In the genomic region with DNA sequence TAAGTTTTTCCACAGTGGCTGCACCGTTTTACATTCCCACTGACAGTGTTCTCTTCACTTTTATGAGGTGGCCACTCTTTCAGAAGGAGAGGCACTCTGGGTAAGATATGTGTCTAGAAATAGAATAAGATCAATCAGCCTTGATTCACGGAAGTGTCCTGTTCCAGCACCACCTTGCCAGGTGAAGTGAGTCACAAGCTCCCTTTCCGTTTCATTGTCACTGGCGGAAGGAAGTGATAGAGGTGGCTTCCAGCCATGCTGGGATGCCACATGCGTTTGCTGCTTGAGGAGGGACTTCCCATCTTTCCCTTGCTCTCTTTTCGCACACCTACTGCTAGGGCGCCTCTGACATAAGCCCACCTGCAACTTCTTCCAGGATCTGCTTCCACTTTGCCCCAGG, we compare ENCODE assay signal across 17 cellular contexts.
DNase-seq lines count a peak whose midpoint lies in the region; ATAC-seq and TF ChIP-seq lines count a peak whose summit lies in the region.
"Had no signal": no experiment of that assay in that cellular context is flagged by ENCODE, and none has a peak within 500 bp of the region (broad histone marks: within the 10 kb centered on the region; RNA-seq: fewer than 3 reads in every experiment).

No MANE protein-coding gene starts in this region.

- DNase-seq in activated CD8-positive, alpha-beta T cell treated with anti-CD3 and anti-CD28 coated beads for 36 hours: peak; percentile 34
- DNase-seq in activated CD8-positive, alpha-beta T cell treated with anti-CD3 and anti-CD28 coated beads, Interleukin-2, amount 10 ng/mL, durations not matched to agents 7 days and 5 days: no peak
- DNase-seq in T follicular helper cell (ENCODE audit: low read depth): peak; percentile 24
- no peak for DNase-seq in activated naive CD8-positive, alpha-beta T cell treated with anti-CD3 and anti-CD28 coated beads, Interleukin-2, amount 50 U/mL, for 24 hours
- no peak for DNase-seq in trophoblast cell
- no peak for DNase-seq in NK-92 treated with Interleukin-12 subunit alpha and Interleukin-12 subunit beta, amount 100 ng/mL, for 24 hours (lab: John Stamatoyannopoulos, UW)
- DNase-seq in NCI-H446 treated with DMSO at 0.1 percent for 48 hours (lab: John Stamatoyannopoulos, UW): no peak
- DNase-seq: activated gamma-delta T cell; CD8-positive, alpha-beta T cell; effector CD8-positive, alpha-beta T cell; NCI-H187 treated with DMSO at 0.1 percent for 48 hours; NCI-H524 had no signal

- ATAC-seq in activated CD8-positive, alpha-beta T cell treated with anti-CD3 and anti-CD28 coated beads for 36 hours: no peak
- no peak for ATAC-seq in activated CD8-positive, alpha-beta T cell treated with anti-CD3 and anti-CD28 coated beads, Interleukin-2, amount 10 ng/mL, durations not matched to agents 7 days and 5 days
- ATAC-seq in activated naive CD8-positive, alpha-beta T cell treated with anti-CD3 and anti-CD28 coated beads, Interleukin-2, amount 50 U/mL, for 24 hours: no peak
- ATAC-seq in GM18868 (IDR thresholded peaks at IDR 0.05; ENCODE audit: unreplicated experiment): no peak
- ATAC-seq: CD8-positive, alpha-beta T cell; left lobe of liver; WTC11 had no signal

- H3K23ac ChIP-seq in trophoblast cell (ENCODE audit: low read length): no peak overlapping the region

- H3K4me3 ChIP-seq in trophoblast cell (ENCODE audit: low read depth, low read length): no peak overlapping the region
- H3K4me3 ChIP-seq: thoracic aorta had no signal

- H3K4me1 Mint-ChIP-seq in activated CD8-positive, alpha-beta T cell treated with anti-CD3 and anti-CD28 coated beads for 36 hours (ENCODE audit: low read depth): peaks cover 57% of the 10 kb centered on the region
- peaks cover 49% of the 10 kb centered on the region for H3K4me1 Mint-ChIP-seq in activated CD8-positive, alpha-beta T cell treated with anti-CD3 and anti-CD28 coated beads, Interleukin-2, amount 10 ng/mL, durations not matched to agents 7 days and 5 days (ENCODE audit: low read depth)
- peaks cover 61% of the 10 kb centered on the region for H3K4me1 Mint-ChIP-seq in activated naive CD8-positive, alpha-beta T cell treated with anti-CD3 and anti-CD28 coated beads, Interleukin-2, amount 50 U/mL, for 24 hours

- H2BK120ac ChIP-seq in trophoblast cell (ENCODE audit: insufficient read depth, low read length, poor library complexity): peak overlapping the region; percentile 98

- no peak overlapping the region for H3K27ac Mint-ChIP-seq in activated CD8-positive, alpha-beta T cell treated with anti-CD3 and anti-CD28 coated beads for 36 hours
- no peak overlapping the region for H3K27ac Mint-ChIP-seq in activated CD8-positive, alpha-beta T cell treated with anti-CD3 and anti-CD28 coated beads, Interleukin-2, amount 10 ng/mL, durations not matched to agents 7 days and 5 days
- peak overlapping the region; percentile 80 for H3K27ac Mint-ChIP-seq in activated naive CD8-positive, alpha-beta T cell treated with anti-CD3 and anti-CD28 coated beads, Interleukin-2, amount 50 U/mL, for 24 hours
- H3K27ac Mint-ChIP-seq: brain; CD8-positive, alpha-beta T cell; WTC11 had no signal

- peak overlapping the region; percentile 80 for H3K14ac ChIP-seq in trophoblast cell (ENCODE audit: low read length)

- POLR2A ChIA-PET in activated CD8-positive, alpha-beta T cell treated with anti-CD3 and anti-CD28 coated beads for 36 hours (lab: Charles Lee): no interaction called here
- POLR2A ChIA-PET in activated CD8-positive, alpha-beta T cell treated with anti-CD3 and anti-CD28 coated beads, Interleukin-2, amount 10 ng/mL, durations not matched to agents 7 days and 5 days (lab: Charles Lee): interaction anchor here (1.4 kb wide), 1 partner anchor 8 kb away, joined by 6 read pairs; no protein-coding TSS in a partner anchor

- H3K4me3 Mint-ChIP-seq in activated CD8-positive, alpha-beta T cell treated with anti-CD3 and anti-CD28 coated beads for 36 hours: no peak overlapping the region
- no peak overlapping the region for H3K4me3 Mint-ChIP-seq in activated CD8-positive, alpha-beta T cell treated with anti-CD3 and anti-CD28 coated beads, Interleukin-2, amount 10 ng/mL, durations not matched to agents 7 days and 5 days
- H3K4me3 Mint-ChIP-seq in activated naive CD8-positive, alpha-beta T cell treated with anti-CD3 and anti-CD28 coated beads, Interleukin-2, amount 50 U/mL, for 24 hours: no peak overlapping the region
- H3K4me3 Mint-ChIP-seq: brain; CD8-positive, alpha-beta T cell; WTC11 had no signal

- no peaks in the 10 kb centered on the region for H3K27me3 Mint-ChIP-seq in activated CD8-positive, alpha-beta T cell treated with anti-CD3 and anti-CD28 coated beads for 36 hours
- peaks cover 6% of the 10 kb centered on the region for H3K27me3 Mint-ChIP-seq in activated CD8-positive, alpha-beta T cell treated with anti-CD3 and anti-CD28 coated beads, Interleukin-2, amount 10 ng/mL, durations not matched to agents 7 days and 5 days (ENCODE audit: low read depth)
- H3K27me3 Mint-ChIP-seq in activated naive CD8-positive, alpha-beta T cell treated with anti-CD3 and anti-CD28 coated beads, Interleukin-2, amount 50 U/mL, for 24 hours: peaks cover 4% of the 10 kb centered on the region

- H3K36me3 ChIP-seq in trophoblast cell (ENCODE audit: control insufficient read depth in 1 of 2, insufficient read depth in 2 of 2, low read length in 2 of 2): no peaks in the 10 kb centered on the region
- H3K36me3 ChIP-seq: thoracic aorta had no signal

- WGBS in trophoblast cell (ENCODE audit: extremely low coverage, insufficient coverage, insufficient read length): no CpG with 5 or more reads among the region's 7 CpGs

- no peak overlapping the region for H4K12ac ChIP-seq in trophoblast cell (ENCODE audit: low read depth, low read length)

- H3K9ac ChIP-seq in trophoblast cell (ENCODE audit: low read length): no peak overlapping the region

- TF ChIP-seq CTCF in activated CD8-positive, alpha-beta T cell treated with anti-CD3 and anti-CD28 coated beads for 36 hours (IDR thresholded peaks at IDR 0.05): no peak

- peak overlapping the region; percentile 100 for H2AK5ac ChIP-seq in trophoblast cell (ENCODE audit: low read length)

- CTCF ChIA-PET in activated CD8-positive, alpha-beta T cell treated with anti-CD3 and anti-CD28 coated beads for 36 hours (lab: Charles Lee): interaction anchor here (1.3 to 3.6 kb wide), 3 partner anchors 27 to 146 kb away, joined by 3 to 20 read pairs (median 4); no protein-coding TSS in a partner anchor
- CTCF ChIA-PET in activated CD8-positive, alpha-beta T cell treated with anti-CD3 and anti-CD28 coated beads, Interleukin-2, amount 10 ng/mL, durations not matched to agents 7 days and 5 days (lab: Charles Lee): interaction anchor here (1.0 to 2.5 kb wide), 4 partner anchors 29 to 278 kb away, joined by 3 to 8 read pairs (median 4); no protein-coding TSS in a partner anchor

- intact Hi-C loops in activated CD8-positive, alpha-beta T cell treated with anti-CD3 and anti-CD28 coated beads for 36 hours (cut with micrococcal nuclease): loop anchor here (5.0 kb wide), 3 partner anchors 65 to 130 kb away; no protein-coding TSS in a partner anchor

- no peaks in the 10 kb centered on the region for H3K9me3 ChIP-seq in trophoblast cell (ENCODE audit: insufficient read depth, low read depth, low read length)
- H3K9me3 ChIP-seq: thoracic aorta had no signal

- H3K4me2 ChIP-seq in trophoblast cell (ENCODE audit: low read length): no peak overlapping the region

- peaks cover 4% of the 10 kb centered on the region for H3K79me2 ChIP-seq in trophoblast cell (ENCODE audit: control insufficient read depth, insufficient read depth, low read length, poor library complexity)

- peak overlapping the region; percentile 99 for H3K18ac ChIP-seq in trophoblast cell (ENCODE audit: low read length)

- peak overlapping the region; percentile 100 for H2BK12ac ChIP-seq in trophoblast cell (ENCODE audit: low read length)

- peak overlapping the region; percentile 60 for H3K4ac ChIP-seq in trophoblast cell (ENCODE audit: low read depth, low read length)

- H4K8ac ChIP-seq in trophoblast cell (ENCODE audit: low read depth, low read length): peak overlapping the region; percentile 84

- H2BK5ac ChIP-seq in trophoblast cell (ENCODE audit: low read depth, low read length, poor library complexity): peak overlapping the region; percentile 88

- peaks cover 23 to 27% of the 10 kb centered on the region in 2 experiments for H3K4me1 ChIP-seq in trophoblast cell (ENCODE audit: control insufficient read depth in 1 of 2, insufficient read depth in 2 of 2, low read length in 2 of 2)

- no peaks in the 10 kb centered on the region for H3K9me3 Mint-ChIP-seq in activated CD8-positive, alpha-beta T cell treated with anti-CD3 and anti-CD28 coated beads for 36 hours
- no peaks in the 10 kb centered on the region for H3K9me3 Mint-ChIP-seq in activated CD8-positive, alpha-beta T cell treated with anti-CD3 and anti-CD28 coated beads, Interleukin-2, amount 10 ng/mL, durations not matched to agents 7 days and 5 days (ENCODE audit: insufficient read depth)
- H3K9me3 Mint-ChIP-seq in activated naive CD8-positive, alpha-beta T cell treated with anti-CD3 and anti-CD28 coated beads, Interleukin-2, amount 50 U/mL, for 24 hours: peaks cover 4% of the 10 kb centered on the region
- H3K9me3 Mint-ChIP-seq: brain; CD8-positive, alpha-beta T cell; WTC11 had no signal

- peak overlapping the region; percentile 91 for H4K91ac ChIP-seq in trophoblast cell (ENCODE audit: low read depth, low read length)

- H3K27ac ChIP-seq in trophoblast cell (ENCODE audit: low read depth, low read length): no peak overlapping the region

- no peaks in the 10 kb centered on the region for H3K36me3 Mint-ChIP-seq in activated CD8-positive, alpha-beta T cell treated with anti-CD3 and anti-CD28 coated beads for 36 hours (ENCODE audit: low read depth)
- no peaks in the 10 kb centered on the region for H3K36me3 Mint-ChIP-seq in activated CD8-positive, alpha-beta T cell treated with anti-CD3 and anti-CD28 coated beads, Interleukin-2, amount 10 ng/mL, durations not matched to agents 7 days and 5 days (ENCODE audit: low read depth)
- H3K36me3 Mint-ChIP-seq in activated naive CD8-positive, alpha-beta T cell treated with anti-CD3 and anti-CD28 coated beads, Interleukin-2, amount 50 U/mL, for 24 hours (ENCODE audit: low read depth): peaks cover 2% of the 10 kb centered on the region
- H3K36me3 Mint-ChIP-seq: brain; CD8-positive, alpha-beta T cell; WTC11 had no signal

- no peaks in the 10 kb centered on the region for H3K27me3 ChIP-seq in trophoblast cell (ENCODE audit: insufficient read depth, low read length)

- peak overlapping the region; percentile 26 for H2AFZ ChIP-seq in trophoblast cell (ENCODE audit: insufficient read depth, low read length, poor library complexity)

- H3K79me1 ChIP-seq in trophoblast cell (ENCODE audit: low read length): peaks cover 62% of the 10 kb centered on the region

Comparison
In these comparisons a context has a peak if more than half of its experiments do, and no peak if none do; other contexts are left out.
1. DNase-seq: peak in activated CD8-positive, alpha-beta T cell treated with anti-CD3 and anti-CD28 coated beads for 36 hours (single experiment) and T follicular helper cell (single experiment); none in activated CD8-positive, alpha-beta T cell treated with anti-CD3 and anti-CD28 coated beads, Interleukin-2, amount 10 ng/mL, durations not matched to agents 7 days and 5 days (single experiment), activated naive CD8-positive, alpha-beta T cell treated with anti-CD3 and anti-CD28 coated beads, Interleukin-2, amount 50 U/mL, for 24 hours (single experiment), trophoblast cell (0 of 2), NK-92 treated with Interleukin-12 subunit alpha and Interleukin-12 subunit beta, amount 100 ng/mL, for 24 hours (single experiment) and NCI-H446 treated with DMSO at 0.1 percent for 48 hours (single experiment).